Comparison of ENCODE assay signal across 18 cellular contexts in genomic region chr1:117981455-117982192, GRCh38. TPM values are rescaled to one million over a fixed set of nuclear protein-coding genes. Genes with fewer than 3 reads are reported as not detected.
A peak's percentile ranks its signal among the peaks of the same experiment; 100 is the strongest.
DNase-seq lines count a peak whose midpoint lies in the region; ATAC-seq and TF ChIP-seq lines count a peak whose summit lies in the region.
"Had no signal": no experiment of that assay in that cellular context is flagged by ENCODE, and none has a peak within 500 bp of the region (broad histone marks: within the 10 kb centered on the region; RNA-seq: fewer than 3 reads in every experiment).

No MANE protein-coding gene starts in this region.

- H3K4me3 Mint-ChIP-seq in H9: no peak overlapping the region
- H3K4me3 Mint-ChIP-seq: CD4-positive, alpha-beta memory T cell; HFFc6 had no signal

- no peak overlapping the region for H2BK20ac ChIP-seq in H9 (ENCODE audit: low read depth, low read length, poor library complexity, severe bottlenecking)

- H3K27me3 Mint-ChIP-seq in H9 (ENCODE audit: low read depth): no peaks in the 10 kb centered on the region

- no peak overlapping the region for H2BK12ac ChIP-seq in H9 (ENCODE audit: insufficient read length, low read depth, low read length)

- H3K36me3 ChIP-seq in left lung: no peaks in the 10 kb centered on the region
- H3K36me3 ChIP-seq in thyroid gland: no peaks in the 10 kb centered on the region
- H3K36me3 ChIP-seq: HAP-1 had no signal

- H3K79me2 ChIP-seq in H9 (ENCODE audit: insufficient read depth, low read length): no peaks in the 10 kb centered on the region

- H3K9me3 ChIP-seq in left lung: no peaks in the 10 kb centered on the region
- H3K9me3 ChIP-seq in thyroid gland: no peaks in the 10 kb centered on the region
- no peaks in the 10 kb centered on the region for H3K9me3 ChIP-seq in H9 (ENCODE audit: control insufficient read depth, low read depth, low read length)
- H3K9me3 ChIP-seq: HAP-1 had no signal

- H2AFZ ChIP-seq in H9 (ENCODE audit: low read length): no peak overlapping the region
- H2AFZ ChIP-seq: GM23248 had no signal

- H3K79me1 ChIP-seq in H9 (ENCODE audit: insufficient read depth, low read depth, low read length, poor library complexity, severe bottlenecking): no peaks in the 10 kb centered on the region

- WGBS in thyroid gland, 2 donors: 54 to 65% methylated on average over 5 of the region's 5 CpGs
- WGBS in H9 (ENCODE audit: extremely low coverage, insufficient read length, low lambda C conversion rate): no CpG with 5 or more reads among the region's 5 CpGs

- no peak overlapping the region for H3K9ac ChIP-seq in H9 (ENCODE audit: extremely low read depth, insufficient read length, low read length)
- H3K9ac ChIP-seq: GM23248 had no signal

- no peaks in the 10 kb centered on the region for H3K4me1 ChIP-seq in left lung
- H3K4me1 ChIP-seq in thyroid gland: peaks cover 4 to 5% of the 10 kb centered on the region in 2 donors
- H3K4me1 ChIP-seq in H9 (ENCODE audit: insufficient read depth, low read length): no peaks in the 10 kb centered on the region
- H3K4me1 ChIP-seq: HAP-1 had no signal

- no peaks in the 10 kb centered on the region for H4K20me1 ChIP-seq in H9 (ENCODE audit: control insufficient read depth, insufficient read depth, insufficient read length)

- no peak overlapping the region for H3K4ac ChIP-seq in H9 (ENCODE audit: low read depth, low read length)

- TF ChIP-seq CTCF in LNCaP clone FGC (IDR thresholded peaks at IDR 0.05; ENCODE audit: control insufficient read depth, extremely low read depth, insufficient read depth) (no peak), left lung (IDR thresholded peaks at IDR 0.05) (no peak), thyroid gland (IDR thresholded peaks at IDR 0.05) (no peak), GM10248 (IDR thresholded peaks at IDR 0.05; ENCODE audit: control extremely low read depth, extremely low read depth, low read depth, missing control alignments) (no peak), H9 (conservative IDR thresholded peaks at IDR 0.05) (no peak)

- H3K9me3 Mint-ChIP-seq in H9: no peaks in the 10 kb centered on the region
- H3K9me3 Mint-ChIP-seq: HFFc6 had no signal

- H4K5ac ChIP-seq in H9 (ENCODE audit: insufficient read length, low read depth, low read length): no peak overlapping the region

- POLR2A ChIA-PET in GM10248 (lab: Yijun Ruan, JAX): no interaction called here

- no peak overlapping the region for H4K8ac ChIP-seq in H9 (replicated peaks; ENCODE audit: insufficient read length, low read depth, low read length)

- H3K14ac ChIP-seq in H9 (ENCODE audit: insufficient read depth, low read length): no peak overlapping the region

- H3K27me3 ChIP-seq in left lung: no peaks in the 10 kb centered on the region
- no peaks in the 10 kb centered on the region for H3K27me3 ChIP-seq in thyroid gland
- no peaks in the 10 kb centered on the region for H3K27me3 ChIP-seq in H9 (ENCODE audit: insufficient read depth, low read length)

- no peak overlapping the region for H3T11ph ChIP-seq in H9 (ENCODE audit: low read length)

- no peak overlapping the region for H2BK5ac ChIP-seq in H9 (ENCODE audit: insufficient read length, low read length)

- TF ChIP-seq POLR2A in thyroid gland (IDR thresholded peaks at IDR 0.05): no peak

- DNase-seq in DMS79 treated with DMSO at 0.1 percent for 48 hours (lab: John Stamatoyannopoulos, UW) (peak; percentile 67), LNCaP clone FGC (ENCODE audit: low read depth) (peak; percentile 21), left lung (no peak), thyroid gland (peak; percentile 39 to 50), GM10248 (ENCODE audit: extremely low spot score) (no peak), H9 (no peak), mesenteric fat pad (ENCODE audit: low spot score) (no peak), NCI-H345 treated with DMSO at 0.1 percent for 48 hours (lab: John Stamatoyannopoulos, UW; ENCODE audit: unreplicated experiment) (no peak)
- DNase-seq: C1 segment of cervical spinal cord; Calu3; CD4-positive, alpha-beta memory T cell; COR-L47; DMS53; EL; GDM1; GM23248; HFFc6 had no signal

- no peak overlapping the region for H2BK15ac ChIP-seq in H9 (ENCODE audit: low read depth, low read length)

- no peaks in the 10 kb centered on the region for H3K23me2 ChIP-seq in H9 (ENCODE audit: insufficient read length, low read depth, low read length, poor library complexity, severe bottlenecking)

- no peak overlapping the region for H3K4me3 ChIP-seq in LNCaP clone FGC (ENCODE audit: low read depth, low read length)
- no peak overlapping the region for H3K4me3 ChIP-seq in left lung
- H3K4me3 ChIP-seq in thyroid gland (replicated peaks in 1 of 3): no peak overlapping the region
- H3K4me3 ChIP-seq: GM23248, HAP-1 had no signal

- H3K4me2 ChIP-seq in H9 (ENCODE audit: insufficient read depth, insufficient read length, low read length): no peak overlapping the region

- CTCF ChIA-PET in GM10248 (lab: Yijun Ruan, JAX): interaction anchor here (1.3 kb wide), 1 partner anchor 26 kb away, joined by 3 read pairs; no protein-coding TSS in a partner anchor

- H2BK120ac ChIP-seq in H9 (ENCODE audit: low read depth, low read length, poor library complexity, severe bottlenecking): no peak overlapping the region

- no peaks in the 10 kb centered on the region for H3K4me1 Mint-ChIP-seq in H9
- H3K4me1 Mint-ChIP-seq: CD4-positive, alpha-beta memory T cell had no signal

- intact Hi-C loops in left lung (cut with DNase I): no loop called here
- intact Hi-C loops in thyroid gland (cut with DNase I): no loop called here

- H4K91ac ChIP-seq in H9 (ENCODE audit: insufficient read length, low read depth, low read length): no peak overlapping the region

- no peak overlapping the region for H3K23ac ChIP-seq in H9 (ENCODE audit: insufficient read length, low read depth, low read length)

- H2AK5ac ChIP-seq in H9 (ENCODE audit: insufficient read length, low read length): no peak overlapping the region

- H3K36me3 Mint-ChIP-seq in H9 (ENCODE audit: insufficient read depth in 1 of 3, low read depth in 3 of 3): no peaks in the 10 kb centered on the region
- H3K36me3 Mint-ChIP-seq: CD4-positive, alpha-beta memory T cell had no signal

- peak; percentile 98 for ATAC-seq in left lung

- no peak overlapping the region for H3K18ac ChIP-seq in H9 (ENCODE audit: insufficient read length, low read depth, low read length)

- H3K27ac Mint-ChIP-seq in H9: no peak overlapping the region
- H3K27ac Mint-ChIP-seq: CD4-positive, alpha-beta memory T cell; HFFc6 had no signal

- H3K27ac ChIP-seq in left lung (no peak overlapping the region), thyroid gland (no peak overlapping the region), H9 (ENCODE audit: insufficient read length, low read depth, low read length) (no peak overlapping the region)
- H3K27ac ChIP-seq: GM23248 had no signal

- H3K56ac ChIP-seq in H9 (ENCODE audit: insufficient read length, low read depth, low read length): no peak overlapping the region

RNA-seq across cellular contexts. Expression of gene WDR3, which starts 52.1 kb away (rescaled TPM):
- total RNA-seq in left lung (10 to 100 TPM; 16.0 to 26.6 TPM), thyroid gland (10 to 100 TPM in 3 of 4 donors, 1 to 10 TPM in 1; 7.0 to 22.2 (median 19.1) TPM), H9 (2021) (61.4 and 66.7 TPM in 2 replicates), mesenteric fat pad (36.8 TPM)

RNA-seq across cellular contexts. Expression of gene GDAP2, which starts 52.2 kb away (rescaled TPM):
- 10 to 100 TPM; 32.1 to 33.3 TPM for total RNA-seq in left lung
- 10 to 100 TPM; 38.7 to 48.9 (median 47.6) TPM for total RNA-seq in thyroid gland
- total RNA-seq in H9 (2021): 24.4 and 27.6 TPM in 2 replicates
- total RNA-seq in mesenteric fat pad: 31.5 TPM

Comparison
In these comparisons a context has a peak if more than half of its experiments do, and no peak if none do; other contexts are left out.
1. DNase-seq: peak in DMS79 treated with DMSO at 0.1 percent for 48 hours (single experiment), LNCaP clone FGC (single experiment) and thyroid gland (2 of 2); none in left lung (0 of 2), GM10248 (single experiment), H9 (single experiment), mesenteric fat pad (single experiment) and NCI-H345 treated with DMSO at 0.1 percent for 48 hours (single experiment).